ENCODE assay signal across 12 cellular contexts in the genomic region with DNA sequence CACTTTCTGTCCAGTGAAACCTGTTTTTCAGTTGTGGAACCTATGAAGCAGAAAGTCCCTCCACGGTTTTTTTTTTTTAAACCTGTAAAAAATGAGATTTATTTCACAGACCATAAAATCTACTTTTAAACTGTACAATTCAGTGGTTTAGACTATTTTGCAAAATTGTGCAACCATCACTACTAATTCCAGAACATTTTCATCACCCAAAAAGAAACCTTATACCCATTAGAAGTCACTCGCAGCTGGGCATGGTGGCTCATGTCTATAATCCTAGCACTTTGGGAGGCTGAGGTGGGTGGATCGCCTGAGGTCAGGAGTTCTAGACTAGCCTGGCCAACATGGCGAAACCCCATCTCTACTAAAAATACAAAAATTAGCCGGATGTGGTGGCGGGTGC. TPM values are rescaled to one million over a fixed set of nuclear protein-coding genes. Genes with fewer than 3 reads are reported as not detected.
"Had no signal": no experiment of that assay in that cellular context is flagged by ENCODE, and none has a peak within 500 bp of the region (broad histone marks: within the 10 kb centered on the region; RNA-seq: fewer than 3 reads in every experiment).

No MANE protein-coding gene starts in this region.

RNA-seq across cellular contexts. Expression of gene UMODL1, which starts 45.4 kb away (rescaled TPM):
- total RNA-seq: dermis microvascular lymphatic vessel endothelial cell, esophagus squamous epithelium, gastroesophageal sphincter, kidney epithelial cell, left cardiac atrium, lung microvascular endothelial cell, mucosa of gallbladder, osteocyte, right atrium auricular region, sciatic nerve, skeletal muscle tissue had no signal
- polyA plus RNA-seq: heart left ventricle had no signal
